ENCODE assay signal across 7 cellular contexts in genomic region chr2:87499860-87500259, GRCh38.
DNase-seq lines count a peak whose midpoint lies in the region; TF ChIP-seq lines count a peak whose summit lies in the region.
"Not testable (repeated sequence)": the region's sequence is repeated elsewhere in the genome, so short reads cannot be mapped to it uniquely, and the experiment has no call there.

No MANE protein-coding gene starts in this region.

- H3K9me3 ChIP-seq in GM23248 (ENCODE audit: low read depth); Peyer's patch; smooth muscle cell (replicated peaks; ENCODE audit: low read depth): not testable (repeated sequence)

- CTCF ChIA-PET in activated CD4-positive, alpha-beta T cell treated with anti-CD3 and anti-CD28 coated beads, Interleukin-2, amount 10 ng/mL, durations not matched to agents 7 days and 5 days (lab: Charles Lee); activated naive CD4-positive, alpha-beta T cell treated with anti-CD3 and anti-CD28 coated beads, Interleukin-2, amount 10 ng/mL, durations not matched to agents 7 days and 5 days (lab: Charles Lee): not testable (repeated sequence)

- H3K4me1 Mint-ChIP-seq in activated CD4-positive, alpha-beta T cell treated with anti-CD3 and anti-CD28 coated beads, Interleukin-2, amount 10 ng/mL, durations not matched to agents 7 days and 5 days, result peaks cover 12% of the 10 kb centered on the region
- H3K4me1 Mint-ChIP-seq in activated naive CD4-positive, alpha-beta T cell treated with anti-CD3 and anti-CD28 coated beads, Interleukin-2, amount 10 ng/mL, durations not matched to agents 7 days and 5 days, result peaks cover 26% of the 10 kb centered on the region
- H3K4me1 Mint-ChIP-seq in chondrocyte (ENCODE audit: low read depth), result peaks cover 17% of the 10 kb centered on the region

- H3K4me2 ChIP-seq in GM23248 (ENCODE audit: unreplicated experiment), result not testable (repeated sequence)
- peak overlapping the region; percentile 50 for H3K4me2 ChIP-seq in smooth muscle cell

- not testable (repeated sequence) for H3K27me3 Mint-ChIP-seq in activated CD4-positive, alpha-beta T cell treated with anti-CD3 and anti-CD28 coated beads, Interleukin-2, amount 10 ng/mL, durations not matched to agents 7 days and 5 days; activated naive CD4-positive, alpha-beta T cell treated with anti-CD3 and anti-CD28 coated beads, Interleukin-2, amount 10 ng/mL, durations not matched to agents 7 days and 5 days; chondrocyte (ENCODE audit: low read depth)

- POLR2A ChIA-PET in activated CD4-positive, alpha-beta T cell treated with anti-CD3 and anti-CD28 coated beads, Interleukin-2, amount 10 ng/mL, durations not matched to agents 7 days and 5 days (lab: Charles Lee), result not testable (repeated sequence)

- 63 to 74% methylated on average over 5 to 6 of the region's 6 CpGs for WGBS in GM23248 (ENCODE audit: low coverage in 1 of 2, low lambda C conversion rate in 2 of 2, missing lambda C conversion rate in 2 of 2), 2 experiments
- 31% methylated on average over 5 of the region's 6 CpGs for WGBS in smooth muscle cell (ENCODE audit: low lambda C conversion rate)

- H3F3A ChIP-seq in GM23248 (ENCODE audit: insufficient read depth), result peaks cover 15% of the 10 kb centered on the region
- H3F3A ChIP-seq in smooth muscle cell (ENCODE audit: low read depth), result not testable (repeated sequence)

- not testable (repeated sequence) for TF ChIP-seq POLR2A in Peyer's patch (IDR thresholded peaks at IDR 0.05)

- H2AFZ ChIP-seq in GM23248; smooth muscle cell (ENCODE audit: low read depth): not testable (repeated sequence)

- H3K79me2 ChIP-seq in GM23248 (ENCODE audit: insufficient read depth) (peaks cover 61% of the 10 kb centered on the region), smooth muscle cell (ENCODE audit: low read depth) (peaks cover 17% of the 10 kb centered on the region)

- H3K9ac ChIP-seq in GM23248; smooth muscle cell (ENCODE audit: low read depth): not testable (repeated sequence)

- H3K4me3 Mint-ChIP-seq in activated CD4-positive, alpha-beta T cell treated with anti-CD3 and anti-CD28 coated beads, Interleukin-2, amount 10 ng/mL, durations not matched to agents 7 days and 5 days, result peak overlapping the region; percentile 47
- H3K4me3 Mint-ChIP-seq in activated naive CD4-positive, alpha-beta T cell treated with anti-CD3 and anti-CD28 coated beads, Interleukin-2, amount 10 ng/mL, durations not matched to agents 7 days and 5 days, result peak overlapping the region; percentile 72
- H3K4me3 Mint-ChIP-seq in chondrocyte (ENCODE audit: unreplicated experiment), result not testable (repeated sequence)

- peaks cover 17% of the 10 kb centered on the region for H3K4me1 ChIP-seq in GM23248 (ENCODE audit: insufficient read depth)
- not testable (repeated sequence) for H3K4me1 ChIP-seq in Peyer's patch; smooth muscle cell (ENCODE audit: low read depth)

- H3K36me3 ChIP-seq in GM23248 (ENCODE audit: low read depth); Peyer's patch; smooth muscle cell (ENCODE audit: low read depth): not testable (repeated sequence)

- H3K9me3 Mint-ChIP-seq in activated CD4-positive, alpha-beta T cell treated with anti-CD3 and anti-CD28 coated beads, Interleukin-2, amount 10 ng/mL, durations not matched to agents 7 days and 5 days; activated naive CD4-positive, alpha-beta T cell treated with anti-CD3 and anti-CD28 coated beads, Interleukin-2, amount 10 ng/mL, durations not matched to agents 7 days and 5 days; chondrocyte (ENCODE audit: low read depth): not testable (repeated sequence)

- TF ChIP-seq CTCF in Peyer's patch (IDR thresholded peaks at IDR 0.05); chondrocyte (IDR thresholded peaks at IDR 0.05); smooth muscle cell (IDR thresholded peaks at IDR 0.05; ENCODE audit: borderline replicate concordance, insufficient read depth, poor library complexity, severe bottlenecking): not testable (repeated sequence)

- peak overlapping the region; percentile 93 for H3K27ac Mint-ChIP-seq in activated CD4-positive, alpha-beta T cell treated with anti-CD3 and anti-CD28 coated beads, Interleukin-2, amount 10 ng/mL, durations not matched to agents 7 days and 5 days
- peak overlapping the region; percentile 94 for H3K27ac Mint-ChIP-seq in activated naive CD4-positive, alpha-beta T cell treated with anti-CD3 and anti-CD28 coated beads, Interleukin-2, amount 10 ng/mL, durations not matched to agents 7 days and 5 days
- peak overlapping the region; percentile 90 for H3K27ac Mint-ChIP-seq in chondrocyte (ENCODE audit: unreplicated experiment)

- H3K4me3 ChIP-seq in GM23248, Peyer's patch, smooth muscle cell: not testable (repeated sequence)

- DNase-seq in GM23248; Peyer's patch; activated CD4-positive, alpha-beta T cell treated with anti-CD3 and anti-CD28 coated beads, Interleukin-2, amount 10 ng/mL, durations not matched to agents 7 days and 5 days; activated naive CD4-positive, alpha-beta T cell treated with anti-CD3 and anti-CD28 coated beads, Interleukin-2, amount 10 ng/mL, durations not matched to agents 7 days and 5 days; chondrocyte (ENCODE audit: low spot score); smooth muscle cell (lab: John Stamatoyannopoulos, UW; ENCODE audit: unreplicated experiment): not testable (repeated sequence)
- peak; percentile 38 to 51 for DNase-seq in lung microvascular endothelial cell (ENCODE audit: low read depth in 2 of 2)

- not testable (repeated sequence) for H3K27me3 ChIP-seq in GM23248 (replicated peaks; ENCODE audit: insufficient read depth); Peyer's patch; smooth muscle cell (ENCODE audit: low read depth)

- not testable (repeated sequence) for H4K20me1 ChIP-seq in GM23248 (ENCODE audit: insufficient read depth)
- peaks cover 29% of the 10 kb centered on the region for H4K20me1 ChIP-seq in smooth muscle cell (ENCODE audit: low read depth)

- in situ Hi-C loops in GM23248 (cut with MboI), result not testable (repeated sequence)

- H3K36me3 Mint-ChIP-seq in activated CD4-positive, alpha-beta T cell treated with anti-CD3 and anti-CD28 coated beads, Interleukin-2, amount 10 ng/mL, durations not matched to agents 7 days and 5 days (ENCODE audit: low read depth); activated naive CD4-positive, alpha-beta T cell treated with anti-CD3 and anti-CD28 coated beads, Interleukin-2, amount 10 ng/mL, durations not matched to agents 7 days and 5 days; chondrocyte (ENCODE audit: low read depth): not testable (repeated sequence)

- H3K9me2 ChIP-seq in GM23248 (ENCODE audit: insufficient read depth), result not testable (repeated sequence)

- H3K27ac ChIP-seq in GM23248 (peak overlapping the region; percentile 46), Peyer's patch (peak overlapping the region; percentile 46 to 78 (median 66)), smooth muscle cell (ENCODE audit: low read depth) (peak overlapping the region; percentile 62)
